In the genomic region with DNA sequence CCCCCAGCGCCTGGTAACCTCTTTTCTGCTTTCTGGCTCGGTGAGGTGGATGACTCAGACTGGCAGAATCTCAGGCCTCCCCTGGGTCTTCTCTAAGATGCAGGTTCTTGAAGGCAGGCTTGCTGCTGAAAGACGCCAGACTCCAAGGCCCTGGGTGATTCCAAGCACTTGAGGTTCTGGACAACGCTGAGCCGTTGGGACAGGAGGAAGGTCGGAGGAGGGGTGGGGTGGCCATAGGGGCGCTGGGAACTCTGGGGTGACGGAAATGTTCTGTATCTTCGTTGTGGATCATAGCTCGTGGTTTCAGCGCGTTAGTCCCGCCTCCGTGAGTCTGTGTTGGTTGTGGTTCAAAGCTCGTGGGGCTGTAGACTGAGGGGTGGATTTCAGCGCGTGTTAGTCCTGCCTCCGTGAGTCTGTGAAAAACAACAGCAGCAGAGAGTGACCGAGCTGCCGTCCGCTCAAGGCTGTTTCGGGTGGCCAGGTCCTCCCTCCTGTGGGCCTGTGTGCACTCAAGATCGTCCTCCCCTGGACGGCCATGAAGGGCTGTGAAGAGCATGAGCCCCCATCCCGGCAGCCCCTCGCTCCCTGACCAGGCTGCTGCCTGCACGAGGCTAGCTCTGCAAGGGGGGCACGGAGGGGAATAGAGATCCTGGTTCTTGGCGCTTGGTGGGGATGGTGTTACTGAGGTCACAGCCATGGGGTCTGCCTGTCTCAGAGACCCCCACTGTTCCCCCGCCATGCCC, we compare ENCODE assay signal across 10 cellular contexts. TPM values are rescaled to one million over a fixed set of nuclear protein-coding genes. Genes with fewer than 3 reads are reported as not detected.
DNase-seq lines count a peak whose midpoint lies in the region; ATAC-seq and TF ChIP-seq lines count a peak whose summit lies in the region.
"Had no signal": no experiment of that assay in that cellular context is flagged by ENCODE, and none has a peak within 500 bp of the region (broad histone marks: within the 10 kb centered on the region; RNA-seq: fewer than 3 reads in every experiment).

No MANE protein-coding gene starts in this region.

- H3K27ac ChIP-seq in A673 (ENCODE audit: low read depth, low read length, poor library complexity, severe bottlenecking) (peak overlapping the region; percentile 22), brain microvascular endothelial cell (no peak overlapping the region)

- H3K27me3 ChIP-seq in A673 (replicated peaks; ENCODE audit: insufficient read depth, low read depth, low read length, poor library complexity) (no peaks in the 10 kb centered on the region), brain microvascular endothelial cell (replicated peaks) (no peaks in the 10 kb centered on the region)

- no TSS peak for BruUV-seq in A673 (replicated peaks; lab: Mats Ljungman, UMichigan)

- peaks cover 25% of the 10 kb centered on the region for H3K9me3 Mint-ChIP-seq in activated T-helper 2 cell treated with anti-CD3 and anti-CD28 coated beads, Interferon-gamma antibody, Interleukin-2, Interleukin-4, amounts not matched to agents 10 μg/mL and 5 μg/mL and 100 μg/mL, durations not matched to agents 14 hours and 24 hours and 36 hours
- H3K9me3 Mint-ChIP-seq in osteocyte (ENCODE audit: unreplicated experiment) = peaks cover 7% of the 10 kb centered on the region

- H3K4me1 ChIP-seq in A673 (ENCODE audit: insufficient read depth, low read length, poor library complexity, severe bottlenecking) (peaks cover 5% of the 10 kb centered on the region), mucosa of descending colon (ENCODE audit: low read depth) (no peaks in the 10 kb centered on the region)

- H3K27me3 Mint-ChIP-seq in activated T-helper 2 cell treated with anti-CD3 and anti-CD28 coated beads, Interferon-gamma antibody, Interleukin-2, Interleukin-4, amounts not matched to agents 10 μg/mL and 5 μg/mL and 100 μg/mL, durations not matched to agents 14 hours and 24 hours and 36 hours (ENCODE audit: low read depth) = peaks cover 48% of the 10 kb centered on the region
- H3K27me3 Mint-ChIP-seq in osteocyte (ENCODE audit: unreplicated experiment) = peaks cover 49% of the 10 kb centered on the region

- intact Hi-C loops in A673 (cut with micrococcal nuclease; ENCODE audit: unreplicated experiment) = no loop called here
- intact Hi-C loops in activated T-helper 2 cell treated with anti-CD3 and anti-CD28 coated beads, Interferon-gamma antibody, Interleukin-2, Interleukin-4, amounts not matched to agents 10 μg/mL and 5 μg/mL and 100 μg/mL, durations not matched to agents 14 hours and 24 hours and 36 hours (cut with micrococcal nuclease) = loop anchor here (1.0 kb wide), 2 partner anchors 24 to 75 kb away; no protein-coding TSS in a partner anchor
- intact Hi-C loops in mucosa of descending colon (cut with DNase I, micrococcal nuclease) = no loop called here

- H3K4me3 ChIP-seq in A673 (ENCODE audit: low read depth, low read length, poor library complexity, severe bottlenecking) (no peak overlapping the region), mucosa of descending colon (no peak overlapping the region), brain microvascular endothelial cell (ENCODE audit: low read depth, low read length) (no peak overlapping the region)

- no peak for TF ChIP-seq CTCF in A673 (conservative IDR thresholded peaks at IDR 0.05; ENCODE audit: low read depth, low read length)
- TF ChIP-seq CTCF in mucosa of descending colon (IDR thresholded peaks at IDR 0.05) = no peak
- no peak for TF ChIP-seq CTCF in brain microvascular endothelial cell (IDR thresholded peaks at IDR 0.05; ENCODE audit: low read depth, low read length, missing control alignments)
- TF ChIP-seq CTCF in osteocyte (IDR thresholded peaks at IDR 0.05) = no peak

- H3K36me3 Mint-ChIP-seq in activated T-helper 2 cell treated with anti-CD3 and anti-CD28 coated beads, Interferon-gamma antibody, Interleukin-2, Interleukin-4, amounts not matched to agents 10 μg/mL and 5 μg/mL and 100 μg/mL, durations not matched to agents 14 hours and 24 hours and 36 hours (ENCODE audit: low read depth) = peaks cover 4% of the 10 kb centered on the region
- H3K36me3 Mint-ChIP-seq in osteocyte (ENCODE audit: unreplicated experiment) = no peaks in the 10 kb centered on the region

- H3K4me1 Mint-ChIP-seq in activated T-helper 2 cell treated with anti-CD3 and anti-CD28 coated beads, Interferon-gamma antibody, Interleukin-2, Interleukin-4, amounts not matched to agents 10 μg/mL and 5 μg/mL and 100 μg/mL, durations not matched to agents 14 hours and 24 hours and 36 hours (ENCODE audit: low read depth) = peaks cover 18% of the 10 kb centered on the region
- no peaks in the 10 kb centered on the region for H3K4me1 Mint-ChIP-seq in osteocyte (ENCODE audit: unreplicated experiment)

- no peak for DNase-seq in A673 (ENCODE audit: low spot score)
- peak; percentile 70 for DNase-seq in RPMI7951 (ENCODE audit: low read depth)
- peak; percentile 38 for DNase-seq in activated T-helper 2 cell treated with anti-CD3 and anti-CD28 coated beads, Interferon-gamma antibody, Interleukin-2, Interleukin-4, amounts not matched to agents 10 μg/mL and 5 μg/mL and 100 μg/mL, durations not matched to agents 14 hours and 24 hours and 36 hours (ENCODE audit: low spot score)
- DNase-seq in mucosa of descending colon = peak in 1 of 3 donors; percentile 47
- no peak for DNase-seq in brain microvascular endothelial cell
- DNase-seq in osteocyte (ENCODE audit: extremely low spot score, unreplicated experiment) = no peak
- DNase-seq in GDM1 (lab: John Stamatoyannopoulos, UW) = no peak
- no peak for DNase-seq in CD1c-positive myeloid dendritic cell (ENCODE audit: extremely low spot score)
- DNase-seq: mesenchymal stem cell, NCI-H2029 treated with DMSO at 0.1 percent for 48 hours had no signal

- H3K36me3 ChIP-seq in A673 (ENCODE audit: insufficient read depth, low read length, poor library complexity, severe bottlenecking) (no peaks in the 10 kb centered on the region), mucosa of descending colon (ENCODE audit: low read depth) (no peaks in the 10 kb centered on the region), brain microvascular endothelial cell (replicated peaks) (no peaks in the 10 kb centered on the region)

- ATAC-seq in mucosa of descending colon = peak; percentile 43

- peak overlapping the region; percentile 6 for H3K4me3 Mint-ChIP-seq in activated T-helper 2 cell treated with anti-CD3 and anti-CD28 coated beads, Interferon-gamma antibody, Interleukin-2, Interleukin-4, amounts not matched to agents 10 μg/mL and 5 μg/mL and 100 μg/mL, durations not matched to agents 14 hours and 24 hours and 36 hours (ENCODE audit: low read depth)
- no peak overlapping the region for H3K4me3 Mint-ChIP-seq in osteocyte (ENCODE audit: unreplicated experiment)

- in situ Hi-C loops in brain microvascular endothelial cell (cut with HindIII; ENCODE audit: low pct_ligation_motif_present, low sequenced_read_pairs) = no loop called here

- H3K9me3 ChIP-seq in A673 (ENCODE audit: low read depth, low read length, poor library complexity, severe bottlenecking) (peaks cover 11% of the 10 kb centered on the region), mucosa of descending colon (no peaks in the 10 kb centered on the region)

- H3K27ac Mint-ChIP-seq in activated T-helper 2 cell treated with anti-CD3 and anti-CD28 coated beads, Interferon-gamma antibody, Interleukin-2, Interleukin-4, amounts not matched to agents 10 μg/mL and 5 μg/mL and 100 μg/mL, durations not matched to agents 14 hours and 24 hours and 36 hours = peak overlapping the region; percentile 51
- H3K27ac Mint-ChIP-seq in osteocyte (ENCODE audit: unreplicated experiment) = no peak overlapping the region

- POLR2A ChIA-PET in A673 (lab: Charles Lee; ENCODE audit: low non-redundant PET) = no interaction called here

- CTCF ChIA-PET in A673 (lab: Charles Lee) = no interaction called here

RNA-seq across cellular contexts. Expression of a gene that starts 7.7 kb away (rescaled TPM):
- total RNA-seq in A673 (2021) (8.7 and 15.9 TPM in 2 replicates), mucosa of descending colon (10 to 100 TPM in 1 of 3 donors, under 1 TPM in 1, not detected in 1; 0.31 to 22.1 TPM), osteocyte (0.11 and 0.16 TPM in 2 replicates)
- total RNA-seq in RPMI7951 (2014; rRNA removed; shearing (Covaris generic)) = 15.0 and 19.7 TPM in 2 replicates
- not detected in 2 replicates for total RNA-seq in activated T-helper 2 cell treated with anti-CD3 and anti-CD28 coated beads, Interferon-gamma antibody, Interleukin-2, Interleukin-4, amounts not matched to agents 10 μg/mL and 5 μg/mL and 100 μg/mL, durations not matched to agents 14 hours and 24 hours and 36 hours

Comparison
In these comparisons a context has a peak if more than half of its experiments do, and no peak if none do; other contexts are left out.
1. DNase-seq: peak in RPMI7951 (single experiment) and activated T-helper 2 cell treated with anti-CD3 and anti-CD28 coated beads, Interferon-gamma antibody, Interleukin-2, Interleukin-4, amounts not matched to agents 10 μg/mL and 5 μg/mL and 100 μg/mL, durations not matched to agents 14 hours and 24 hours and 36 hours (single experiment); none in A673 (single experiment), brain microvascular endothelial cell (single experiment), osteocyte (single experiment), GDM1 (single experiment) and CD1c-positive myeloid dendritic cell (single experiment).